ENCODE assay signal across 8 cellular contexts in genomic region chr12:50167026-50167742, GRCh38. TPM values are rescaled to one million over a fixed set of nuclear protein-coding genes. Genes with fewer than 3 reads are reported as not detected.
DNase-seq lines count a peak whose midpoint lies in the region; ATAC-seq and TF ChIP-seq lines count a peak whose summit lies in the region.

TSS of gene CERS5 (minus strand) at chr12:50167369. CDS start at chr12:50167297, 72 bp downstream.

- POLR2A ChIA-PET in IMR-90 (lab: Charles Lee; ENCODE audit: unreplicated experiment) = interaction anchor here (0.6 kb wide), 2 partner anchors 18 to 414 kb away, joined by 3 to 4 read pairs; no protein-coding TSS in a partner anchor

- dilution Hi-C loops in IMR-90 (cut with HindIII; ENCODE audit: low sequenced_read_pairs, unreplicated experiment) = no loop called here

- H3K27me3 ChIP-seq in IMR-90 (ENCODE audit: control insufficient read depth, insufficient read depth, low read length) (no peaks in the 10 kb centered on the region), mononuclear cell (ENCODE audit: insufficient read depth, low read length) (no peaks in the 10 kb centered on the region)

- no peak for TF ChIP-seq RAD21 in IMR-90 (IDR thresholded peaks at IDR 0.05; ENCODE audit: low read length)

- H3K14ac ChIP-seq in IMR-90 (replicated peaks; ENCODE audit: low read depth, low read length) = peak within 1 kb of the TSS; percentile 100

- 0% methylated on average over 52 of the region's 68 CpGs; no CpG with 5 or more reads in 1 of the 2 experiments for WGBS in IMR-90 (ENCODE audit: extremely low coverage in 2 of 2, insufficient read length in 1 of 2), 2 experiments

- peak within 1 kb of the TSS; percentile 98 for H4K91ac ChIP-seq in IMR-90 (ENCODE audit: insufficient read depth, low read depth, low read length)

- peak within 1 kb of the TSS; percentile 93 for H2AK5ac ChIP-seq in IMR-90 (ENCODE audit: low read depth, low read length)

- intact Hi-C loops in IMR-90 (cut with micrococcal nuclease) = loop anchor here (5.0 kb wide), 1 partner anchor 80 kb away; the partner anchor contains the start of gene SMARCD1

- peak within 1 kb of the TSS; percentile 94 for H2BK5ac ChIP-seq in IMR-90 (ENCODE audit: low read depth, low read length, poor library complexity, severe bottlenecking)

- in situ Hi-C loops in IMR-90 (cut with MboI; ENCODE audit: low sequenced_read_pairs) = no loop called here

- peak within 1 kb of the TSS; percentile 97 for H3K18ac ChIP-seq in IMR-90 (ENCODE audit: low read depth, low read length)

- H3K9ac ChIP-seq in IMR-90 (ENCODE audit: low read depth, low read length) = peak within 1 kb of the TSS; percentile 88

- DNase-seq in DMS 273 (lab: John Stamatoyannopoulos, UW; ENCODE audit: unreplicated experiment) (peak; percentile 98), IMR-90 (peak; percentile 97), OCI-M1 (lab: John Stamatoyannopoulos, UW) (peak; percentile 99), activated T-cell treated with anti-CD3 and anti-CD28 coated beads for 24 hours (ENCODE audit: low read depth) (peak; percentile 97), epidermal melanocyte (ENCODE audit: insufficient read length, low spot score) (peak; percentile 97)
- peak; percentile 90 to 91 for DNase-seq in stimulated activated CD8-positive, alpha-beta memory T cell treated with anti-CD3 and anti-CD28 coated beads, Interleukin-4, amount 100 ng/mL, for 1 hour (ENCODE audit: low read depth in 2 of 2, low spot score in 1 of 2)

- CTCF ChIA-PET in IMR-90 (lab: Yijun Ruan, JAX) = interaction anchor here (0.7 to 1.5 kb wide), 2 partner anchors 9 to 56 kb away, joined by 4 to 5 read pairs; partner anchors contain the start of gene COX14

- H2BK15ac ChIP-seq in IMR-90 (ENCODE audit: low read depth, low read length) = peak within 1 kb of the TSS; percentile 52; the same call in 1 of the 3 replicates

- no peak; the same call in 1 of the 2 replicates for TF ChIP-seq CTCF in IMR-90 (conservative IDR thresholded peaks at IDR 0.05; ENCODE audit: low read depth, low read length)

- peak within 1 kb of the TSS; percentile 99 for H3K23ac ChIP-seq in IMR-90 (ENCODE audit: low read depth, low read length)

- peak within 1 kb of the TSS; percentile 90 for H3K27ac ChIP-seq in IMR-90 (ENCODE audit: insufficient read depth, low read length)

- peak within 1 kb of the TSS; percentile 84 for H3K56ac ChIP-seq in IMR-90 (ENCODE audit: extremely low read depth, insufficient read depth, low read length)

- peak; percentile 93 for TF ChIP-seq POLR2A in IMR-90 (IDR thresholded peaks at IDR 0.05; ENCODE audit: low read depth, low read length)

- H2BK20ac ChIP-seq in IMR-90 (ENCODE audit: low read depth, low read length) = peak within 1 kb of the TSS; percentile 57; the same call in 1 of the 2 replicates

- peak within 1 kb of the TSS; percentile 99 for H4K5ac ChIP-seq in IMR-90 (ENCODE audit: low read depth, low read length)

- H3K79me1 ChIP-seq in IMR-90 (ENCODE audit: low read depth in 1 of 2, low read length in 2 of 2) = peaks cover 0 to 35% of the 10 kb centered on the region in 2 experiments; a peak in 2 of 4 replicates

- H3K9me1 ChIP-seq in IMR-90 (ENCODE audit: insufficient read depth, low read length) = peaks cover 4% of the 10 kb centered on the region; the same call in 1 of the 2 replicates

- no TSS peak for BruUV-seq in IMR-90 (replicated peaks; lab: Mats Ljungman, UMichigan)

- peaks cover 5% of the 10 kb centered on the region; the same call in 1 of the 2 replicates for H3K4me1 ChIP-seq in IMR-90 (ENCODE audit: control insufficient read depth, insufficient read depth, low read length)
- H3K4me1 ChIP-seq in mononuclear cell (ENCODE audit: insufficient read depth, low read length) = peaks cover 29% of the 10 kb centered on the region

- peak within 1 kb of the TSS; percentile 92 for H2AK9ac ChIP-seq in IMR-90 (replicated peaks; ENCODE audit: low read depth, low read length, poor library complexity)

- H3K9me3 ChIP-seq in IMR-90 (ENCODE audit: control insufficient read depth, insufficient read depth, low read length) = peaks cover 7% of the 10 kb centered on the region
- H3K9me3 ChIP-seq in mononuclear cell (ENCODE audit: low read depth, low read length) = no peaks in the 10 kb centered on the region

- H3K4me2 ChIP-seq in IMR-90 (ENCODE audit: low read depth, low read length) = peak within 1 kb of the TSS; percentile 96

- peaks cover 4% of the 10 kb centered on the region; the same call in 1 of the 2 replicates for H4K20me1 ChIP-seq in IMR-90 (ENCODE audit: insufficient read depth, low read length)

- ATAC-seq in GM21528 (IDR thresholded peaks at IDR 0.05; ENCODE audit: low FRiP score, unreplicated experiment) (peak; percentile 96), IMR-90 (ENCODE audit: low read depth) (peak; percentile 98)

- H2BK120ac ChIP-seq in IMR-90 (ENCODE audit: low read depth, low read length) = peak within 1 kb of the TSS; percentile 78

- no peaks in the 10 kb centered on the region for H3K36me3 ChIP-seq in IMR-90 (ENCODE audit: control insufficient read depth, insufficient read depth, low read length)

- H3K4me3 ChIP-seq in IMR-90 (ENCODE audit: insufficient read depth, low read depth, low read length) (peak within 1 kb of the TSS; percentile 75), mononuclear cell (ENCODE audit: low read length) (peak within 1 kb of the TSS; percentile 90)

- H4K8ac ChIP-seq in IMR-90 (ENCODE audit: low read depth in 2 of 2, low read length in 2 of 2) = peak within 1 kb of the TSS; percentile 90 to 94

- peak within 1 kb of the TSS; percentile 98 for H3K4ac ChIP-seq in IMR-90 (ENCODE audit: low read depth, low read length)

- H2AFZ ChIP-seq in IMR-90 (replicated peaks; ENCODE audit: low read length, poor library complexity) = peak within 1 kb of the TSS; percentile 98

TF ChIP-seq in IMR-90, 13 proteins besides CTCF, POLR2A, EP300 and RAD21:
- TF ChIP-seq MXI1 (IDR thresholded peaks at IDR 0.05; ENCODE audit: borderline replicate concordance, low read depth, low read length) (peak; percentile 86), MAFK (IDR thresholded peaks at IDR 0.05; ENCODE audit: low read depth, low read length) (no peak), RFX5 (IDR thresholded peaks at IDR 0.05; ENCODE audit: low read depth, low read length) (no peak), FOS (IDR thresholded peaks at IDR 0.05; ENCODE audit: low read depth, low read length) (no peak), RCOR1 (IDR thresholded peaks at IDR 0.05; ENCODE audit: insufficient replicate concordance, low read length) (no peak), ELK1 (IDR thresholded peaks at IDR 0.05; ENCODE audit: borderline replicate concordance, low read depth, low read length) (no peak), CHD1 (IDR thresholded peaks at IDR 0.05; ENCODE audit: low read depth, low read length) (0 out of 2 replicates have a peak, but pooled peaks have one; percentile 40), SMC3 (IDR thresholded peaks at IDR 0.05; ENCODE audit: low read depth, low read length) (no peak), BHLHE40 (IDR thresholded peaks at IDR 0.05; ENCODE audit: low read depth, low read length) (no peak), NFE2L2 (IDR thresholded peaks at IDR 0.05; ENCODE audit: low read depth, low read length) (no peak), MAZ (IDR thresholded peaks at IDR 0.05; ENCODE audit: borderline replicate concordance, low read depth, low read length) (peak; percentile 47; the same call in 1 of the 2 replicates), CEBPB (IDR thresholded peaks at IDR 0.05; ENCODE audit: low read depth, low read length) (no peak)
- TF ChIP-seq, protein P1, sequence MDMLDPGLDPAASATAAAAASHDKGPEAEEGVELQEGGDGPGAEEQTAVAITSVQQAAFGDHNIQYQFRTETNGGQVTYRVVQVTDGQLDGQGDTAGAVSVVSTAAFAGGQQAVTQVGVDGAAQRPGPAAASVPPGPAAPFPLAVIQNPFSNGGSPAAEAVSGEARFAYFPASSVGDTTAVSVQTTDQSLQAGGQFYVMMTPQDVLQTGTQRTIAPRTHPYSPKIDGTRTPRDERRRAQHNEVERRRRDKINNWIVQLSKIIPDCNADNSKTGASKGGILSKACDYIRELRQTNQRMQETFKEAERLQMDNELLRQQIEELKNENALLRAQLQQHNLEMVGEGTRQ (IDR thresholded peaks at IDR 0.05; ENCODE audit: low read depth, low read length) = peak; percentile 32; the same call in 1 of the 2 replicates

RNA-seq across cellular contexts. Expression of gene CERS5, which starts in this region (rescaled TPM):
- total RNA-seq in IMR-90 (2012; rRNA removed) (40.3 and 47.5 TPM in 2 replicates), mononuclear cell (30.3 TPM)
- polyA plus RNA-seq in IMR-90 (2012; rRNA removed) = 58.7 and 60.3 TPM in 2 replicates
- 23.0 and 33.3 TPM in 2 replicates for polyA plus RNA-seq in IMR-90 (2012; cell fraction: cytosol; rRNA removed)
- 45.5 and 156 TPM in 2 replicates for polyA plus RNA-seq in IMR-90 (2012; cell fraction: nucleus; rRNA removed; ENCODE audit: low replicate concordance)

Comparison
In these comparisons a context has a peak if more than half of its experiments do, and no peak if none do; other contexts are left out.
1. Peak in every context shown above with its lines: DNase-seq, ATAC-seq, H3K4me3 ChIP-seq and H3K27ac ChIP-seq.